9 cellular contexts compared by ENCODE assay signal in genomic region chr2:216555274-216555673, GRCh38. TPM values are rescaled to one million over a fixed set of nuclear protein-coding genes. Genes with fewer than 3 reads are reported as not detected.
DNase-seq lines count a peak whose midpoint lies in the region; ATAC-seq, FAIRE-seq and TF ChIP-seq lines count a peak whose summit lies in the region.
"Had no signal": no experiment of that assay in that cellular context is flagged by ENCODE, and none has a peak within 500 bp of the region (broad histone marks: within the 10 kb centered on the region; RNA-seq: fewer than 3 reads in every experiment).

No MANE protein-coding gene starts in this region.

- H4K8ac ChIP-seq in H1 (ENCODE audit: extremely low read depth, insufficient read depth, low read length) = no peak overlapping the region

- TF ChIP-seq RAD21 in H1 (IDR thresholded peaks at IDR 0.05 in 1 of 2, conservative IDR thresholded peaks at IDR 0.05 in 1 of 2; ENCODE audit: low read depth in 2 of 2, low read length in 2 of 2) = no peak

- no peak overlapping the region for H2AFZ ChIP-seq in H1 (ENCODE audit: low read length)

- H3K14ac ChIP-seq in H1 (ENCODE audit: insufficient read length) = no peak overlapping the region

- H3K56ac ChIP-seq in H1 (replicated peaks; ENCODE audit: insufficient read length, low read depth, low read length) = no peak overlapping the region

- no peak overlapping the region for H3K18ac ChIP-seq in H1 (ENCODE audit: extremely low read depth, low read length)

- no peak overlapping the region for H4K5ac ChIP-seq in H1 (ENCODE audit: insufficient read length, low read depth, low read length)

- CTCF ChIA-PET in H1 (lab: Charles Lee; ENCODE audit: partially characterized antibody) = interaction anchor here (1.1 kb wide), 2 partner anchors 54 to 81 kb away, joined by 3 read pairs; no protein-coding TSS in a partner anchor

- H2BK5ac ChIP-seq in H1 (ENCODE audit: low read depth, low read length) = no peak overlapping the region

- H3K9ac ChIP-seq in H1 (replicated peaks in 1 of 4; ENCODE audit: extremely low read depth in 1 of 4, low read depth in 3 of 4, low read length in 3 of 4) = no peak overlapping the region

- no peak for TF ChIP-seq POLR2A in H1 (IDR thresholded peaks at IDR 0.05; ENCODE audit: control extremely low read depth in 1 of 2, low read depth in 2 of 2, low read length in 2 of 2)

- H2BK120ac ChIP-seq in H1 (replicated peaks; ENCODE audit: low read depth, low read length) = no peak overlapping the region

- no peak overlapping the region for H3K4me3 ChIP-seq in H1 (ENCODE audit: extremely low read depth in 1 of 4, insufficient read depth in 2 of 4, low read depth in 3 of 4, low read length in 4 of 4)

- H2AK5ac ChIP-seq in H1 (ENCODE audit: low read depth, low read length) = no peak overlapping the region

- peak overlapping the region; percentile 17 for H4K91ac ChIP-seq in H1 (replicated peaks; ENCODE audit: insufficient read length, low read length)

- H3K36me3 ChIP-seq in H1 (ENCODE audit: control insufficient read depth in 2 of 4, insufficient read depth in 4 of 4, low read length in 3 of 4) = no peaks in the 10 kb centered on the region

- no peak overlapping the region for H2BK15ac ChIP-seq in H1 (ENCODE audit: low read length)

- no peak overlapping the region for H3K27ac ChIP-seq in H1 (ENCODE audit: low read depth, low read length)

- TF ChIP-seq EP300 in H1 (IDR thresholded peaks at IDR 0.05; ENCODE audit: borderline replicate concordance in 1 of 2, low read depth in 2 of 2, low read length in 2 of 2) = no peak

- H3K23me2 ChIP-seq in H1 (ENCODE audit: low read depth, low read length) = no peaks in the 10 kb centered on the region

- TF ChIP-seq CTCF in H1 (IDR thresholded peaks at IDR 0.05; ENCODE audit: control extremely low read depth in 1 of 3, insufficient read depth in 1 of 3, low read depth in 1 of 3, low read length in 3 of 3) = no peak

- no peaks in the 10 kb centered on the region for H3K9me3 ChIP-seq in H1 (ENCODE audit: insufficient read depth in 2 of 2, low read depth in 1 of 2, low read length in 1 of 2)

- no peak for FAIRE-seq in H1 (lab: Jason Lieb, UNC)

- H2BK12ac ChIP-seq in H1 (ENCODE audit: low read depth, low read length) = peak overlapping the region; percentile 50; the same call in 1 of the 2 replicates

- peaks cover 7 to 17% (median 10%) of the 10 kb centered on the region in 4 experiments for H3K4me1 ChIP-seq in H1 (replicated peaks in 1 of 4; ENCODE audit: control insufficient read depth in 3 of 4, insufficient read depth in 4 of 4, low read length in 3 of 4)

- no peak for ATAC-seq in HG03196 (IDR thresholded peaks at IDR 0.05; ENCODE audit: unreplicated experiment)

- H4K20me1 ChIP-seq in H1 (replicated peaks in 1 of 2; ENCODE audit: control insufficient read depth in 1 of 2, insufficient read depth in 2 of 2, low read length in 2 of 2) = no peaks in the 10 kb centered on the region

- no peak overlapping the region for H3K23ac ChIP-seq in H1 (ENCODE audit: insufficient read length)

- POLR2A ChIA-PET in H1 (lab: Charles Lee; ENCODE audit: partially characterized antibody) = interaction anchor here (1.1 kb wide), 2 partner anchors 12 to 57 kb away, joined by 3 to 4 read pairs; partner anchors contain the start of gene RPL37A

- DNase-seq in DMS 273 (lab: John Stamatoyannopoulos, UW; ENCODE audit: unreplicated experiment) = peak; percentile 96
- peak; percentile 77 for DNase-seq in NCI-H2171 treated with DMSO at 0.1 percent for 48 hours (lab: John Stamatoyannopoulos, UW)
- DNase-seq in H1 (ENCODE audit: low read depth in 1 of 2, low spot score in 2 of 2) = no peak
- peak in 52 of 56 donors; percentile 7 to 83 (median 49) for DNase-seq in nucleus accumbens (lab: John Stamatoyannopoulos, UW)
- no peak for DNase-seq in activated CD4-positive, alpha-beta T cell treated with anti-CD3 and anti-CD28 coated beads, Interleukin-2, amount 50 U/mL, for 1 hour
- DNase-seq in AG20443 (ENCODE audit: low spot score) = no peak
- no peak for DNase-seq in KG1 (lab: John Stamatoyannopoulos, UW)
- DNase-seq: activated CD4-positive, alpha-beta T cell treated with anti-CD3 and anti-CD28 coated beads, Interleukin-2, amount 10 ng/mL, durations not matched to agents 24 days and 14 days had no signal

- H3K4ac ChIP-seq in H1 (replicated peaks; ENCODE audit: insufficient read length, low read depth, low read length) = no peak overlapping the region

- no peaks in the 10 kb centered on the region for H3K27me3 ChIP-seq in H1 (replicated peaks in 1 of 4; ENCODE audit: control insufficient read depth in 3 of 4, extremely low read depth in 1 of 4, insufficient read depth in 3 of 4, low read length in 3 of 4)

- no peaks in the 10 kb centered on the region for H3K79me1 ChIP-seq in H1 (ENCODE audit: low read depth, low read length)

- H3K79me2 ChIP-seq in H1 (ENCODE audit: control insufficient read depth in 1 of 2, insufficient read depth in 2 of 2, low read length in 2 of 2) = no peaks in the 10 kb centered on the region

- H3K4me2 ChIP-seq in H1 (ENCODE audit: insufficient read depth in 1 of 2, low read depth in 2 of 2, low read length in 2 of 2) = no peak overlapping the region

- 0 out of 2 replicates have a peak overlapping the region, but pooled peaks have one; percentile 26 for H2BK20ac ChIP-seq in H1 (ENCODE audit: low read length)

- WGBS in H1 (ENCODE audit: extremely low coverage in 1 of 2, insufficient coverage in 1 of 2, insufficient read length in 1 of 2, insufficient replicate concordance in 2 of 2, low coverage in 1 of 2, low lambda C conversion rate in 2 of 2, missing lambda C conversion rate in 1 of 2), 2 experiments = 84% methylated on average over 4 of the region's 6 CpGs; no CpG with 5 or more reads in 1 of the 2 experiments

TF ChIP-seq in H1, 55 proteins besides CTCF, POLR2A, EP300 and RAD21:
- TF ChIP-seq CREB1 (IDR thresholded peaks at IDR 0.05) = no peak
- no peak for TF ChIP-seq TBP (IDR thresholded peaks at IDR 0.05; ENCODE audit: low read depth, low read length)
- TF ChIP-seq TAF7 (optimal IDR thresholded peaks at IDR 0.05; ENCODE audit: borderline replicate concordance, low read depth, low read length) = no peak
- no peak for TF ChIP-seq SAP30 (IDR thresholded peaks at IDR 0.05; ENCODE audit: insufficient read depth, insufficient replicate concordance, low read length)
- no peak for TF ChIP-seq SIN3A (conservative IDR thresholded peaks at IDR 0.05 in 1 of 2, IDR thresholded peaks at IDR 0.05 in 1 of 2; ENCODE audit: low read depth in 1 of 2, low read length in 2 of 2)
- no peak for TF ChIP-seq TEAD4 (IDR thresholded peaks at IDR 0.05; ENCODE audit: low read depth, low read length)
- no peak for TF ChIP-seq SP2 (IDR thresholded peaks at IDR 0.05; ENCODE audit: low read length)
- TF ChIP-seq JUN (IDR thresholded peaks at IDR 0.05; ENCODE audit: low read depth, low read length) = no peak
- no peak for TF ChIP-seq SIX5 (IDR thresholded peaks at IDR 0.05; ENCODE audit: low read depth, low read length)
- TF ChIP-seq CBX5 (IDR thresholded peaks at IDR 0.05; ENCODE audit: low read depth, low read length) = no peak
- TF ChIP-seq ZNF274 (IDR thresholded peaks at IDR 0.05; ENCODE audit: borderline replicate concordance, extremely low read depth, low read length) = no peak
- no peak for TF ChIP-seq SUZ12 (IDR thresholded peaks at IDR 0.05; ENCODE audit: low read length)
- TF ChIP-seq EGR1 (IDR thresholded peaks at IDR 0.05; ENCODE audit: borderline replicate concordance, low read depth, low read length) = no peak
- no peak for TF ChIP-seq MAX (IDR thresholded peaks at IDR 0.05)
- no peak for TF ChIP-seq HDAC6 (IDR thresholded peaks at IDR 0.05; ENCODE audit: low read depth, low read length)
- no peak for TF ChIP-seq PHF8 (conservative IDR thresholded peaks at IDR 0.05; ENCODE audit: low read depth, low read length)
- TF ChIP-seq GTF2F1 (IDR thresholded peaks at IDR 0.05; ENCODE audit: borderline replicate concordance, low read depth, low read length) = no peak
- no peak for TF ChIP-seq CHD1 (IDR thresholded peaks at IDR 0.05; ENCODE audit: low read depth, low read length)

RNA-seq across cellular contexts. Expression of gene RPL37A, which starts 56.6 kb away (rescaled TPM):
- total RNA-seq in H1 (2021; fragmentation: NEBNext Ultra II Directional; extraction: Animal tissue kit (Norgen Biotek cat#: 25700)) = 3,180 and 3,341 TPM in 2 replicates
- polyA plus RNA-seq in H1 (2011; rRNA removed) = 1,723 and 1,737 TPM in 2 replicates
- polyA plus RNA-seq in H1 (2011; cell fraction: cytosol; rRNA removed) = 2,977 TPM
- polyA plus RNA-seq in H1 (2011; cell fraction: nucleus; rRNA removed) = 4,552 TPM
- 3,740 to 6,593 TPM (median 5,844 TPM) in 4 replicates for polyA plus RNA-seq in H1 (2012, experiment 1 of 2)
- 4,216 TPM for polyA plus RNA-seq in H1 (2012, experiment 2 of 2)
- 12,293 TPM for polyA plus RNA-seq in H1 (2013, experiment 1 of 2)
- polyA plus RNA-seq in H1 (2013, experiment 2 of 2) = 12,251 TPM
- 601 and 656 TPM in 2 replicates for polyA minus RNA-seq in H1 (2011; rRNA and poly(A)+ RNA removed)
- polyA minus RNA-seq in H1 (2011; cell fraction: cytosol; rRNA and poly(A)+ RNA removed) = 1,160 TPM
- polyA minus RNA-seq in H1 (2011; cell fraction: nucleus; rRNA and poly(A)+ RNA removed) = 777 TPM

Comparison
In these comparisons a context has a peak if more than half of its experiments do, and no peak if none do; other contexts are left out.
1. DNase-seq: peak in DMS 273 (single experiment), NCI-H2171 treated with DMSO at 0.1 percent for 48 hours (single experiment) and nucleus accumbens (52 of 56); none in H1 (0 of 2), activated CD4-positive, alpha-beta T cell treated with anti-CD3 and anti-CD28 coated beads, Interleukin-2, amount 50 U/mL, for 1 hour (single experiment), AG20443 (single experiment) and KG1 (single experiment).